1 cellular context compared by ENCODE assay signal in genomic region chr2:173150963-173151362, GRCh38.
TF ChIP-seq lines count a peak whose summit lies in the region.

No MANE protein-coding gene starts in this region.

TF ChIP-seq in A549, 52 proteins besides CTCF, POLR2A, EP300 and RAD21 (continued from another document):
- TF ChIP-seq, protein P1, sequence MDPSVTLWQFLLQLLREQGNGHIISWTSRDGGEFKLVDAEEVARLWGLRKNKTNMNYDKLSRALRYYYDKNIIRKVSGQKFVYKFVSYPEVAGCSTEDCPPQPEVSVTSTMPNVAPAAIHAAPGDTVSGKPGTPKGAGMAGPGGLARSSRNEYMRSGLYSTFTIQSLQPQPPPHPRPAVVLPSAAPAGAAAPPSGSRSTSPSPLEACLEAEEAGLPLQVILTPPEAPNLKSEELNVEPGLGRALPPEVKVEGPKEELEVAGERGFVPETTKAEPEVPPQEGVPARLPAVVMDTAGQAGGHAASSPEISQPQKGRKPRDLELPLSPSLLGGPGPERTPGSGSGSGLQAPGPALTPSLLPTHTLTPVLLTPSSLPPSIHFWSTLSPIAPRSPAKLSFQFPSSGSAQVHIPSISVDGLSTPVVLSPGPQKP (IDR thresholded peaks at IDR 0.05; ENCODE audit: low read depth, low read length): no peak
- no peak for TF ChIP-seq JUNB (IDR thresholded peaks at IDR 0.05)
- TF ChIP-seq, protein P2, sequence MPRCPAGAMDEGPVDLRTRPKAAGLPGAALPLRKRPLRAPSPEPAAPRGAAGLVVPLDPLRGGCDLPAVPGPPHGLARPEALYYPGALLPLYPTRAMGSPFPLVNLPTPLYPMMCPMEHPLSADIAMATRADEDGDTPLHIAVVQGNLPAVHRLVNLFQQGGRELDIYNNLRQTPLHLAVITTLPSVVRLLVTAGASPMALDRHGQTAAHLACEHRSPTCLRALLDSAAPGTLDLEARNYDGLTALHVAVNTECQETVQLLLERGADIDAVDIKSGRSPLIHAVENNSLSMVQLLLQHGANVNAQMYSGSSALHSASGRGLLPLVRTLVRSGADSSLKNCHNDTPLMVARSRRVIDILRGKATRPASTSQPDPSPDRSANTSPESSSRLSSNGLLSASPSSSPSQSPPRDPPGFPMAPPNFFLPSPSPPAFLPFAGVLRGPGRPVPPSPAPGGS (IDR thresholded peaks at IDR 0.05): no peak
- no peak for TF ChIP-seq TP53 (CRISPR knock-in tag; IDR thresholded peaks at IDR 0.05)
- no peak for TF ChIP-seq HEYL (CRISPR knock-in tag; IDR thresholded peaks at IDR 0.05)
